In the genomic region with DNA sequence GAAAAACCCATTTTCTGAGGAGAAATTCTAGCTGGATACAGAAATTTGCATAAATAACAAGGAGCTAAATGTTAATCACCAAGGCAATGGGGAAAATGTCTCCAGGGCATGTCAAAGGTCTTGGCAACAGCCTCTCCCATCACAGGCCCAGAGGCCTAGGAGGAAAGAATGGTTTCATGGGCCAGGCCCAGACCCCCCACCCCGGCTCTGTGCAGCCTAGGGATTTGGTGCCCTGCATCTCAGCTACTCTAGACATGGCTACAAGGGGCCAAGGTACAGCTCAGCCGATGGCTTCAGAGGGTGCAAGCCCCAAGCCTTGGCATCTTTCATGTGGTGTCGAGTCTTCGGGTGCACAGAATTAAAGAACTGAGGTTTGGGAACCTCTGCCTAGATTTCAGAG, we compare ENCODE assay signal across 11 cellular contexts.
"Had no signal": no experiment of that assay in that cellular context is flagged by ENCODE, and none has a peak within 500 bp of the region (broad histone marks: within the 10 kb centered on the region; RNA-seq: fewer than 3 reads in every experiment).

No MANE protein-coding gene starts in this region.

- H3K4me3 ChIP-seq: GM23248, GM23338, HAP-1 had no signal

- H3K4me1 ChIP-seq: HAP-1 had no signal

- H3K36me3 ChIP-seq: HAP-1 had no signal

- H2AFZ ChIP-seq: GM23248, GM23338 had no signal

- ATAC-seq: GM23338, HCT116 had no signal

- H3K9ac ChIP-seq: GM23248 had no signal

- H3K4me2 ChIP-seq: GM23338 had no signal

- H3K27ac ChIP-seq: GM23248 had no signal

- DNase-seq: GM23248, GOT3, H7, H9, HCEC 1CT, HFFc6 had no signal

- H3K9me3 ChIP-seq: HAP-1 had no signal

- FAIRE-seq: H1, H54 had no signal
